In genomic region chr15:89442671-89443307, GRCh38 we compare ENCODE assay signal across 10 cellular contexts. TPM values are rescaled to one million over a fixed set of nuclear protein-coding genes. Genes with fewer than 3 reads are reported as not detected.
DNase-seq lines count a peak whose midpoint lies in the region; ATAC-seq and TF ChIP-seq lines count a peak whose summit lies in the region.
"Had no signal": no experiment of that assay in that cellular context is flagged by ENCODE, and none has a peak within 500 bp of the region (broad histone marks: within the 10 kb centered on the region; RNA-seq: fewer than 3 reads in every experiment).

No MANE protein-coding gene starts in this region.

- no peak for ATAC-seq in GM19324 (IDR thresholded peaks at IDR 0.05; ENCODE audit: low FRiP score, unreplicated experiment)
- ATAC-seq: right cardiac atrium, T-helper 17 cell had no signal

- no peaks in the 10 kb centered on the region for H3K9me3 Mint-ChIP-seq in HFFc6

- no peak overlapping the region for H3K27ac ChIP-seq in PC-9

- no peaks in the 10 kb centered on the region for H3K9me3 ChIP-seq in PC-9 (ENCODE audit: insufficient read depth, low read depth)

- no peaks in the 10 kb centered on the region for H3K36me3 ChIP-seq in PC-9 (ENCODE audit: low read depth)

- CTCF ChIA-PET in PC-9 (lab: Charles Lee), result interaction anchor here (0.5 to 0.6 kb wide), 3 partner anchors 104 to 530 kb away, joined by 3 to 4 read pairs (median 3); no protein-coding TSS in a partner anchor

- TF ChIP-seq CTCF in HFFc6 (IDR thresholded peaks at IDR 0.05) (peak; percentile 88), PC-9 (conservative IDR thresholded peaks at IDR 0.05) (peak; percentile 84)

- no peaks in the 10 kb centered on the region for H3K9me2 ChIP-seq in PC-9 (ENCODE audit: insufficient read depth)

- POLR2A ChIA-PET in PC-9 (lab: Charles Lee; ENCODE audit: unreplicated experiment), result interaction anchor here (0.5 kb wide), 1 partner anchor 102 kb away, joined by 6 read pairs; no protein-coding TSS in a partner anchor

- H3F3A ChIP-seq in PC-9 (ENCODE audit: insufficient read depth, low read depth), result peaks cover 4% of the 10 kb centered on the region; the same call in 1 of the 2 replicates

- H3K4me3 Mint-ChIP-seq in HFFc6, result no peak overlapping the region
- H3K4me3 Mint-ChIP-seq: T-helper 17 cell had no signal

- DNase-seq in DMS114 treated with DMSO at 0.1 percent for 48 hours (lab: John Stamatoyannopoulos, UW; ENCODE audit: unreplicated experiment), result peak; percentile 16
- DNase-seq in HFFc6, result peak; percentile 15
- peak in 1 of 2 experiments; percentile 56 for DNase-seq in PC-9
- DNase-seq in astrocyte of the hippocampus (ENCODE audit: low read depth, low spot score), result peak; percentile 70
- peak; percentile 71 for DNase-seq in left kidney (ENCODE audit: low read depth, low spot score)
- DNase-seq in superior temporal gyrus (ENCODE audit: extremely low spot score), result peak; percentile 74
- no peak for DNase-seq in T-helper 9 cell

- H3K4me1 Mint-ChIP-seq in HFFc6 (ENCODE audit: low read depth), result no peaks in the 10 kb centered on the region

- no TSS peak for BruUV-seq in PC-9 (replicated peaks; lab: Mats Ljungman, UMichigan)

- no peaks in the 10 kb centered on the region for H3K79me2 ChIP-seq in PC-9 (ENCODE audit: low read depth)

- peaks cover 28% of the 10 kb centered on the region for H3K27me3 ChIP-seq in PC-9 (ENCODE audit: insufficient read depth, low read depth)

- no peaks in the 10 kb centered on the region for H3K4me1 ChIP-seq in PC-9 (replicated peaks; ENCODE audit: insufficient read depth)

- H3K4me2 ChIP-seq in PC-9, result no peak overlapping the region

- no peak overlapping the region for H3K4me3 ChIP-seq in PC-9

- H2AFZ ChIP-seq in PC-9, result no peak overlapping the region

- H4K20me1 ChIP-seq in PC-9 (ENCODE audit: insufficient read depth), result no peaks in the 10 kb centered on the region

- peaks cover 60% of the 10 kb centered on the region for H3K27me3 Mint-ChIP-seq in HFFc6 (ENCODE audit: insufficient read depth)

- H3K27ac Mint-ChIP-seq in HFFc6, result no peak overlapping the region
- H3K27ac Mint-ChIP-seq: T-helper 17 cell had no signal

- intact Hi-C loops in PC-9 (cut with micrococcal nuclease; ENCODE audit: unreplicated experiment), result loop anchor here (1.0 to 10.0 kb wide), 2 partner anchors 30 to 442 kb away; no protein-coding TSS in a partner anchor

- H3K36me3 Mint-ChIP-seq in HFFc6 (ENCODE audit: low read depth), result no peaks in the 10 kb centered on the region

RNA-seq across cellular contexts. Expression of gene RHCG, which starts 53.6 kb away (rescaled TPM):
- not detected for total RNA-seq in HFFc6 (2021; fragmentation: NEBNext Ultra II Directional; extraction: Animal tissue kit (Norgen Biotek cat#: 25700))
- total RNA-seq in PC-9 (2021), result 0.26 and 0.60 TPM in 2 replicates
- total RNA-seq: T-helper 17 cell had no signal
